10 cellular contexts compared by ENCODE assay signal in the genomic region with DNA sequence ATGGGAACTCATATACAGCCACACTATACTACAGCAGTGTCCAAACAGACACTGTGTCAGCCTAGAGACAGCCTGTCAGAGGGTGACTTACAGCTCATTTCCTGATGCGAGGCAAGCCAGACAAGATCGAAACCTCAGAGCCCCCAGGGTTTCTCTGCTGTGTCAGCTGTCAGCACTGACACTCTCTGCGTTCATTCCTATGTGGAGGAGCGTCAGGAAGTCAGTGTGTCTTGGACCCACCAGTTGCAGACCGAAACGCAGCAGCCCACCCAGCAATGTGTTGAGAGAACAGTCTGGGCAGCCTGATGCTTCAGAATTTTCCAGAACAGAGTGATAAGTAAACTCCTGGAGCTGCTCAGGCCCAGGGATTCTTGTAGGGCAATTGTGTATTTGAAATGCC.
DNase-seq lines count a peak whose midpoint lies in the region; ATAC-seq and TF ChIP-seq lines count a peak whose summit lies in the region.
"Had no signal": no experiment of that assay in that cellular context is flagged by ENCODE, and none has a peak within 500 bp of the region (broad histone marks: within the 10 kb centered on the region; RNA-seq: fewer than 3 reads in every experiment).

No MANE protein-coding gene starts in this region.

- no peaks in the 10 kb centered on the region for H3K9me3 ChIP-seq in Loucy (ENCODE audit: insufficient read depth, low read depth, low read length)
- no peaks in the 10 kb centered on the region for H3K9me3 ChIP-seq in WERI-Rb-1 (ENCODE audit: severe bottlenecking)

- peak overlapping the region; percentile 66 for H3K4me3 Mint-ChIP-seq in T-helper 1 cell treated with Interleukin-12 subunit alpha and Interleukin-12 subunit beta and Interleukin-4 antibody, amounts not matched to agents 30 μg/mL and 1 μg/mL, for 36 hours
- H3K4me3 Mint-ChIP-seq in activated naive CD8-positive, alpha-beta T cell treated with anti-CD3 and anti-CD28 coated beads, Interleukin-2, amount 50 U/mL, for 24 hours = no peak overlapping the region

- peaks cover 6% of the 10 kb centered on the region for H3K4me1 Mint-ChIP-seq in T-helper 1 cell treated with Interleukin-12 subunit alpha and Interleukin-12 subunit beta and Interleukin-4 antibody, amounts not matched to agents 30 μg/mL and 1 μg/mL, for 36 hours (ENCODE audit: low read depth)
- H3K4me1 Mint-ChIP-seq in activated naive CD8-positive, alpha-beta T cell treated with anti-CD3 and anti-CD28 coated beads, Interleukin-2, amount 50 U/mL, for 24 hours = peaks cover 12% of the 10 kb centered on the region

- no peak overlapping the region for H3K9ac ChIP-seq in Loucy (ENCODE audit: low read depth, low read length, poor library complexity, severe bottlenecking)

- H3K36me3 ChIP-seq in Loucy (ENCODE audit: insufficient read depth, low read length) = no peaks in the 10 kb centered on the region
- no peaks in the 10 kb centered on the region for H3K36me3 ChIP-seq in WERI-Rb-1

- peak overlapping the region; percentile 73 for H3K27ac Mint-ChIP-seq in T-helper 1 cell treated with Interleukin-12 subunit alpha and Interleukin-12 subunit beta and Interleukin-4 antibody, amounts not matched to agents 30 μg/mL and 1 μg/mL, for 36 hours
- H3K27ac Mint-ChIP-seq in activated naive CD8-positive, alpha-beta T cell treated with anti-CD3 and anti-CD28 coated beads, Interleukin-2, amount 50 U/mL, for 24 hours = no peak overlapping the region

- H3K4me3 ChIP-seq in Loucy (ENCODE audit: low read length, poor library complexity, severe bottlenecking) (peak overlapping the region; percentile 40), WERI-Rb-1 (ENCODE audit: low read depth, low read length) (no peak overlapping the region)

- ATAC-seq in activated naive CD8-positive, alpha-beta T cell treated with anti-CD3 and anti-CD28 coated beads, Interleukin-2, amount 50 U/mL, for 24 hours = peak; percentile 87
- no peak for ATAC-seq in HG03439 (IDR thresholded peaks at IDR 0.05; ENCODE audit: unreplicated experiment)
- ATAC-seq: left cardiac atrium had no signal

- H3K9me3 Mint-ChIP-seq in T-helper 1 cell treated with Interleukin-12 subunit alpha and Interleukin-12 subunit beta and Interleukin-4 antibody, amounts not matched to agents 30 μg/mL and 1 μg/mL, for 36 hours = no peaks in the 10 kb centered on the region
- H3K9me3 Mint-ChIP-seq in activated naive CD8-positive, alpha-beta T cell treated with anti-CD3 and anti-CD28 coated beads, Interleukin-2, amount 50 U/mL, for 24 hours = no peaks in the 10 kb centered on the region

- H3K27me3 ChIP-seq in Loucy (ENCODE audit: insufficient read depth, low read length, poor library complexity, severe bottlenecking) (no peaks in the 10 kb centered on the region), WERI-Rb-1 (ENCODE audit: insufficient read depth, low read depth, severe bottlenecking) (no peaks in the 10 kb centered on the region)

- H3K9me2 ChIP-seq in Loucy (replicated peaks; ENCODE audit: low read depth, low read length) = no peaks in the 10 kb centered on the region

- H3K27me3 Mint-ChIP-seq in T-helper 1 cell treated with Interleukin-12 subunit alpha and Interleukin-12 subunit beta and Interleukin-4 antibody, amounts not matched to agents 30 μg/mL and 1 μg/mL, for 36 hours (ENCODE audit: low read depth) = peaks cover 14% of the 10 kb centered on the region
- H3K27me3 Mint-ChIP-seq in activated naive CD8-positive, alpha-beta T cell treated with anti-CD3 and anti-CD28 coated beads, Interleukin-2, amount 50 U/mL, for 24 hours = peaks cover 3% of the 10 kb centered on the region

- no peaks in the 10 kb centered on the region for H3K79me2 ChIP-seq in Loucy (ENCODE audit: insufficient read depth, low read length)

- peak; percentile 24 for DNase-seq in activated naive CD8-positive, alpha-beta T cell treated with anti-CD3 and anti-CD28 coated beads, Interleukin-2, amount 50 U/mL, for 24 hours
- peak; percentile 32 for DNase-seq in stimulated activated CD4-positive, alpha-beta T cell treated with anti-CD3 and anti-CD28 coated beads, Interleukin-4, amount 100 ng/mL, for 1 hour
- DNase-seq in WERI-Rb-1 (no peak), COR-L47 (lab: John Stamatoyannopoulos, UW) (no peak)
- DNase-seq: EL, left cardiac atrium, NCI-H1105 treated with DMSO at 0.1 percent for 48 hours had no signal

- H4K20me1 ChIP-seq in Loucy (ENCODE audit: insufficient read depth, low read length, poor library complexity, severe bottlenecking) = no peaks in the 10 kb centered on the region

- no peak overlapping the region for H3K27ac ChIP-seq in WERI-Rb-1

- peaks cover 11% of the 10 kb centered on the region for H3K4me1 ChIP-seq in Loucy (ENCODE audit: insufficient read depth, low read length, poor library complexity, severe bottlenecking)

- no peak overlapping the region for H2AFZ ChIP-seq in Loucy (ENCODE audit: low read length)

- H3K36me3 Mint-ChIP-seq in T-helper 1 cell treated with Interleukin-12 subunit alpha and Interleukin-12 subunit beta and Interleukin-4 antibody, amounts not matched to agents 30 μg/mL and 1 μg/mL, for 36 hours (ENCODE audit: low read depth) = no peaks in the 10 kb centered on the region
- H3K36me3 Mint-ChIP-seq in activated naive CD8-positive, alpha-beta T cell treated with anti-CD3 and anti-CD28 coated beads, Interleukin-2, amount 50 U/mL, for 24 hours (ENCODE audit: low read depth) = no peaks in the 10 kb centered on the region

- no peaks in the 10 kb centered on the region for H3F3A ChIP-seq in Loucy (ENCODE audit: low read depth)

- TF ChIP-seq CTCF in Loucy (conservative IDR thresholded peaks at IDR 0.05; ENCODE audit: low read length) (no peak), WERI-Rb-1 (IDR thresholded peaks at IDR 0.05; ENCODE audit: low read depth, low read length) (no peak)

- H3K4me2 ChIP-seq in Loucy (ENCODE audit: low read depth, low read length, poor library complexity, severe bottlenecking) = peak overlapping the region; percentile 66

Comparison
In these comparisons a context has a peak if more than half of its experiments do, and no peak if none do; other contexts are left out.
1. DNase-seq: peak in activated naive CD8-positive, alpha-beta T cell treated with anti-CD3 and anti-CD28 coated beads, Interleukin-2, amount 50 U/mL, for 24 hours (single experiment) and stimulated activated CD4-positive, alpha-beta T cell treated with anti-CD3 and anti-CD28 coated beads, Interleukin-4, amount 100 ng/mL, for 1 hour (single experiment); none in WERI-Rb-1 (single experiment) and COR-L47 (single experiment).